In the genomic region with DNA sequence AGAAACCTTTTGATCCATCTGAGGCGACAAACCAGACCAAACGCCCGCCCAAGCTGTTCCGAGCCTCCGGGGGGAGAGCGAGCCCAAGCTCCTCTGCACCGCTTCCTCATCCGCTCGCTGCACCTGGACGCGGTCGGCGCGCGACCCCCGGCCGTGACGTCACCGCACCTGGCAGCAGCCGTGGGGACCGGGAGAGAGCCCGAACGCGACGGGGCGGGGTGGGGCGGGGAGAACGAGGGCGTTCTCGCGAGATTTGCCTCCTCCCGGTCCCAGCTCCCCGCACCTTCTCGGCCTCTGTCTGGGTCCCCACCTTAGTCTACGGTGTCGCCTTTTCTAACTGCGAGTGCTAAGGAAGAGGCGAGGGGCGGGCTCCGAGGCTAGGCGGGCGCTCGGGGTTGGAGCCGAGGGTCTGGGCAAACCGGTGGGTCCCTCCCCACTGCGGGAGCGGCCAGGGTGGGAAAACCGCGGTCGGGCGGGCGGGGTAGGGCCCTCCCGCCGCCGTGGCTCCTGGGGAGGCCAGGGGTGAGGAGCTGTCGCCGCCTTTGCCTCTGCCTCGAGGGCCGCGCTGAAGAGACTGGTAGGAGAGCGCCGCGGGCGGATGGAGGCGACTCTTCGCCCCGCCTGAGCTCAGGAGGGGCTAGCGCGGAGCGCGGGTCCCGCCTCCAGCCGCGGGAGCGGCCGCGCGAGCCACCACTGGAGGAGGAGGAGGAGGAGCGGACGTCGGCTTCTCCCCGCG, we compare ENCODE assay signal across 8 cellular contexts. TPM values are rescaled to one million over a fixed set of nuclear protein-coding genes. Genes with fewer than 3 reads are reported as not detected.
DNase-seq lines count a peak whose midpoint lies in the region; ATAC-seq and TF ChIP-seq lines count a peak whose summit lies in the region.

A gene with protein sequence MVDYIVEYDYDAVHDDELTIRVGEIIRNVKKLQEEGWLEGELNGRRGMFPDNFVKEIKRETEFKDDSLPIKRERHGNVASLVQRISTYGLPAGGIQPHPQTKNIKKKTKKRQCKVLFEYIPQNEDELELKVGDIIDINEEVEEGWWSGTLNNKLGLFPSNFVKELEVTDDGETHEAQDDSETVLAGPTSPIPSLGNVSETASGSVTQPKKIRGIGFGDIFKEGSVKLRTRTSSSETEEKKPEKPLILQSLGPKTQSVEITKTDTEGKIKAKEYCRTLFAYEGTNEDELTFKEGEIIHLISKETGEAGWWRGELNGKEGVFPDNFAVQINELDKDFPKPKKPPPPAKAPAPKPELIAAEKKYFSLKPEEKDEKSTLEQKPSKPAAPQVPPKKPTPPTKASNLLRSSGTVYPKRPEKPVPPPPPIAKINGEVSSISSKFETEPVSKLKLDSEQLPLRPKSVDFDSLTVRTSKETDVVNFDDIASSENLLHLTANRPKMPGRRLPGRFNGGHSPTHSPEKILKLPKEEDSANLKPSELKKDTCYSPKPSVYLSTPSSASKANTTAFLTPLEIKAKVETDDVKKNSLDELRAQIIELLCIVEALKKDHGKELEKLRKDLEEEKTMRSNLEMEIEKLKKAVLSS (plus strand): TSS at position 293 of the 736 bp plus-strand sequence. CDS start 456 bp downstream, outside the sequence.

- TF ChIP-seq CTCF in AG04450 (IDR thresholded peaks at IDR 0.05; ENCODE audit: low read depth, low read length) (no peak), VCaP (conservative IDR thresholded peaks at IDR 0.05) (peak; percentile 16; the same call in 1 of the 2 replicates)

- in situ Hi-C loops in T47D (cut with HindIII; ENCODE audit: low pct_unique_long_range_greater_than_20kb, low sequenced_read_pairs), result no loop called here

- H3K27me3 ChIP-seq in AG04450 (ENCODE audit: control insufficient read depth, insufficient read depth, low read length) (no peaks in the 10 kb centered on the region), iPS-18a (ENCODE audit: control insufficient read depth, insufficient read depth, low read length) (no peaks in the 10 kb centered on the region), skeletal muscle tissue (ENCODE audit: control insufficient read depth in 3 of 3, insufficient read depth in 3 of 3, low read length in 3 of 3) (no peaks in the 10 kb centered on the region)

- CTCF ChIA-PET in AG04450 (lab: Charles Lee), result interaction anchor here (0.5 to 1.5 kb wide), 5 partner anchors 11 to 228 kb away, joined by 3 to 4 read pairs (median 3); no protein-coding TSS in a partner anchor

- peak within 1 kb of the TSS; percentile 88 for H3K4me3 ChIP-seq in AG04450 (ENCODE audit: low read depth, low read length)
- peak within 1 kb of the TSS; percentile 92 for H3K4me3 ChIP-seq in iPS-18a (ENCODE audit: low read length)
- peak within 1 kb of the TSS; percentile 86 to 90 (median 89) for H3K4me3 ChIP-seq in skeletal muscle tissue (ENCODE audit: low read length in 3 of 3)

- H3K36me3 ChIP-seq in iPS-18a (ENCODE audit: control insufficient read depth, low read depth, low read length) (no peaks in the 10 kb centered on the region), skeletal muscle tissue (ENCODE audit: control insufficient read depth in 3 of 3, insufficient read depth in 3 of 3, low read length in 3 of 3) (no peaks in the 10 kb centered on the region)

- no peaks in the 10 kb centered on the region; the same call in 1 of the 2 replicates for H3K9me3 ChIP-seq in AG04450 (ENCODE audit: control insufficient read depth, insufficient read depth, low read length)
- H3K9me3 ChIP-seq in iPS-18a (ENCODE audit: control insufficient read depth, low read depth, low read length), result no peaks in the 10 kb centered on the region
- H3K9me3 ChIP-seq in skeletal muscle tissue (ENCODE audit: control insufficient read depth in 3 of 3, low read length in 3 of 3), result no peaks in the 10 kb centered on the region

- H3K9ac ChIP-seq in iPS-18a (ENCODE audit: low read length) (peak within 1 kb of the TSS; percentile 86), skeletal muscle tissue (ENCODE audit: low read depth in 1 of 3, low read length in 3 of 3) (peak within 1 kb of the TSS; percentile 81 to 88 (median 87))

- peak; percentile 37 for DNase-seq in AG04450 (ENCODE audit: low read depth, low spot score)
- peak; percentile 91 for DNase-seq in NCI-H2171 treated with DMSO at 0.1 percent for 48 hours (lab: John Stamatoyannopoulos, UW)
- peak; percentile 82 to 91 for DNase-seq in T47D (ENCODE audit: low read depth in 1 of 2, low spot score in 1 of 2)

- ATAC-seq in GM18870 (IDR thresholded peaks at IDR 0.05; ENCODE audit: unreplicated experiment), result peak; percentile 59
- ATAC-seq in HG03108 (IDR thresholded peaks at IDR 0.05; ENCODE audit: unreplicated experiment), result peak; percentile 70

- POLR2A ChIA-PET in AG04450 (lab: Yijun Ruan, JAX), result interaction anchor here (0.7 to 1.8 kb wide), 4 partner anchors 78 to 380 kb away, joined by 3 to 4 read pairs (median 3); no protein-coding TSS in a partner anchor

- H3K4me1 ChIP-seq in iPS-18a (ENCODE audit: control insufficient read depth, low read depth, low read length) (peaks cover 28% of the 10 kb centered on the region), skeletal muscle tissue (ENCODE audit: control insufficient read depth in 3 of 3, insufficient read depth in 3 of 3, low read length in 3 of 3) (peaks cover 2 to 9% (median 6%) of the 10 kb centered on the region in 3 donors)

- H3K27ac ChIP-seq in AG04450 (ENCODE audit: low read depth, low read length) (peak within 1 kb of the TSS; percentile 62), VCaP (peak within 1 kb of the TSS; percentile 92), iPS-18a (ENCODE audit: low read length) (peak within 1 kb of the TSS; percentile 76), skeletal muscle tissue (ENCODE audit: low read depth, low read length) (peak within 1 kb of the TSS; percentile 81)

RNA-seq across cellular contexts. Expression of the gene that starts here (rescaled TPM):
- polyA plus RNA-seq in AG04450 (2011; rRNA removed), result 7.9 and 12.5 TPM in 2 replicates
- 3.8 and 10.5 TPM in 2 replicates for polyA minus RNA-seq in AG04450 (2011; rRNA and poly(A)+ RNA removed)
- total RNA-seq in skeletal muscle tissue, result 13.6 TPM

Comparison
In these comparisons a context has a peak if more than half of its experiments do, and no peak if none do; other contexts are left out.
1. Peak in every context shown above with its lines: DNase-seq, ATAC-seq, H3K4me3 ChIP-seq and H3K27ac ChIP-seq.
2. DNase-seq: peak in every context shown above with its lines; median percentile 91 in NCI-H2171 treated with DMSO at 0.1 percent for 48 hours; 86 in T47D; 37 in AG04450.